ENCODE assay signal across 10 cellular contexts in the genomic region with DNA sequence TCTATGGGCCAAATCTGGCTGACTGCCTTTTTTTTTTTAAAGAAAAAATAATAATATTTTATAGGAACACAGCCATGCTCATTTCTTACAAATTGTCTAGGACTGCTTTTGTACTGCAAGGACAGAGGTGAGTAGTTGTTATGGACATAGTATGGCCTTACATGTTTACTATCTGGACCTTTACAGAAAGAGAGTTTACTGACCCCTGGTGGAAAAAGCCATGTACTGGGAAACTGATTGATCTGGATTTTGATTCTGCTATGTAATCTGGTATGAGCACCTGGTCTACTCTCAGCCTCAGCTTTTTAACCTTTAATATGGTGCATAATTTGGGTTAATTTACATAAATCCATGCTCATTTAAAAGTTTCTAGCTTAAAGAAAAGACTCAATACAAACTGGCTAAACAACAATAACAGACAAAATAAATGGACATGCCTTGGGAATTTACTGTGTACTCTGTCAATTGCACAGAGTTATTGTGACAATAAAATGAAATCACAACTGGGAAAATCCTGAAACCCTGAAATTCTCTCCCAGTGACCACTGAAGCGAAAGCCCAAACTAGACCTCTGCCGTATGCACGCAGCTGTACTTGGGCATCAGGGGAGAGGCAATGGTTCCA.
DNase-seq lines count a peak whose midpoint lies in the region; ATAC-seq, FAIRE-seq and TF ChIP-seq lines count a peak whose summit lies in the region.
"Had no signal": no experiment of that assay in that cellular context is flagged by ENCODE, and none has a peak within 500 bp of the region (broad histone marks: within the 10 kb centered on the region; RNA-seq: fewer than 3 reads in every experiment).

No MANE protein-coding gene starts in this region.

- peak in 2 of 3 donors; percentile 18 to 30 for TF ChIP-seq CTCF in breast epithelium (IDR thresholded peaks at IDR 0.05)

- H3K27me3 ChIP-seq in breast epithelium: no peaks in the 10 kb centered on the region
- H3K27me3 ChIP-seq: neutrophil had no signal

- no peak for ATAC-seq in HG02763 (IDR thresholded peaks at IDR 0.05; ENCODE audit: unreplicated experiment)
- ATAC-seq in activated CD4-positive, CD25-positive, alpha-beta regulatory T cell treated with anti-CD3 and anti-CD28 coated beads, Interleukin-2, amount 50 U/mL, for 24 hours: no peak

- FAIRE-seq in GM12892 (lab: Jason Lieb, UNC): peak; percentile 30

- no peaks in the 10 kb centered on the region for H3K4me1 ChIP-seq in breast epithelium

- DNase-seq in GM12892 (ENCODE audit: insufficient read length) (no peak), MV-4-11 (lab: John Stamatoyannopoulos, UW) (peak; percentile 43), breast epithelium (ENCODE audit: low spot score in 2 of 2) (no peak), myocyte (ENCODE audit: low read depth) (peak; percentile 72), D341Med (ENCODE audit: low spot score) (no peak), NCI-H774 (lab: John Stamatoyannopoulos, UW) (no peak)

- no peak overlapping the region for H3K27ac ChIP-seq in breast epithelium
- H3K27ac ChIP-seq: neutrophil, SK-N-MC had no signal

- no peak for TF ChIP-seq POLR2A in GM12892 (IDR thresholded peaks at IDR 0.05; ENCODE audit: low read depth, low read length)
- TF ChIP-seq POLR2A in breast epithelium (IDR thresholded peaks at IDR 0.05): no peak

- no peaks in the 10 kb centered on the region for H3K36me3 ChIP-seq in breast epithelium
- H3K36me3 ChIP-seq: neutrophil had no signal

- H3K9me3 ChIP-seq in breast epithelium: no peaks in the 10 kb centered on the region
- H3K9me3 ChIP-seq: neutrophil had no signal

- no peak overlapping the region for H3K4me3 ChIP-seq in breast epithelium
- H3K4me3 ChIP-seq: SK-N-MC had no signal

- intact Hi-C loops in breast epithelium (cut with DNase I; ENCODE audit: low total_unique reads): no loop called here

Comparison
In these comparisons a context has a peak if more than half of its experiments do, and no peak if none do; other contexts are left out.
1. DNase-seq: peak in MV-4-11 (single experiment) and myocyte (single experiment); none in GM12892 (single experiment), breast epithelium (0 of 2), D341Med (single experiment) and NCI-H774 (single experiment).